In genomic region chr10:118342638-118343020, GRCh38 we compare ENCODE assay signal across 8 cellular contexts. TPM values are rescaled to one million over a fixed set of nuclear protein-coding genes. Genes with fewer than 3 reads are reported as not detected.
DNase-seq lines count a peak whose midpoint lies in the region; ATAC-seq and TF ChIP-seq lines count a peak whose summit lies in the region.

No MANE protein-coding gene starts in this region.

- ATAC-seq in HG03469 (IDR thresholded peaks at IDR 0.05; ENCODE audit: unreplicated experiment) = no peak

- peak overlapping the region; percentile 88 for H3K4me3 Mint-ChIP-seq in T-helper 1 cell treated with Interleukin-12 subunit alpha and Interleukin-12 subunit beta and Interleukin-4 antibody, amounts not matched to agents 30 μg/mL and 1 μg/mL, for 36 hours

- H3K27me3 ChIP-seq in HL-60 (ENCODE audit: insufficient read depth, poor library complexity, severe bottlenecking) (no peaks in the 10 kb centered on the region), brain microvascular endothelial cell (replicated peaks) (no peaks in the 10 kb centered on the region)

- H3K9me3 Mint-ChIP-seq in T-helper 1 cell treated with Interleukin-12 subunit alpha and Interleukin-12 subunit beta and Interleukin-4 antibody, amounts not matched to agents 30 μg/mL and 1 μg/mL, for 36 hours = no peaks in the 10 kb centered on the region

- no peak for TF ChIP-seq CTCF in HL-60 (IDR thresholded peaks at IDR 0.05; ENCODE audit: insufficient read depth, low read length)
- peak; percentile 18 for TF ChIP-seq CTCF in brain microvascular endothelial cell (IDR thresholded peaks at IDR 0.05; ENCODE audit: low read depth, low read length, missing control alignments)

- in situ Hi-C loops in brain microvascular endothelial cell (cut with HindIII; ENCODE audit: low pct_ligation_motif_present, low sequenced_read_pairs) = no loop called here

- peaks cover 5% of the 10 kb centered on the region for H3K36me3 Mint-ChIP-seq in T-helper 1 cell treated with Interleukin-12 subunit alpha and Interleukin-12 subunit beta and Interleukin-4 antibody, amounts not matched to agents 30 μg/mL and 1 μg/mL, for 36 hours (ENCODE audit: low read depth)

- H3K27ac ChIP-seq in HL-60 (replicated peaks) (peak overlapping the region; percentile 88), brain microvascular endothelial cell (peak overlapping the region; percentile 49), mesodermal cell (ENCODE audit: low read depth, low read length, severe bottlenecking) (peak overlapping the region; percentile 80)

- H3K4me3 ChIP-seq in HL-60 (replicated peaks; ENCODE audit: insufficient read depth, low read length) (peak overlapping the region; percentile 80), brain microvascular endothelial cell (ENCODE audit: low read depth, low read length) (peak overlapping the region; percentile 86), mesodermal cell (ENCODE audit: extremely low read depth, insufficient read depth, low read length, poor library complexity, severe bottlenecking) (peak overlapping the region; percentile 82)

- peak overlapping the region; percentile 80 for H3K27ac Mint-ChIP-seq in T-helper 1 cell treated with Interleukin-12 subunit alpha and Interleukin-12 subunit beta and Interleukin-4 antibody, amounts not matched to agents 30 μg/mL and 1 μg/mL, for 36 hours

- 44 to 57% methylated on average over 6 to 7 of the region's 7 CpGs for WGBS in mesodermal cell (ENCODE audit: insufficient coverage in 2 of 2), 2 experiments

- H3K36me3 ChIP-seq in brain microvascular endothelial cell (replicated peaks) (no peaks in the 10 kb centered on the region), mesodermal cell (ENCODE audit: control insufficient read depth, insufficient read depth, low read length) (peaks cover 13% of the 10 kb centered on the region)

- peaks cover 4% of the 10 kb centered on the region for H3K27me3 Mint-ChIP-seq in T-helper 1 cell treated with Interleukin-12 subunit alpha and Interleukin-12 subunit beta and Interleukin-4 antibody, amounts not matched to agents 30 μg/mL and 1 μg/mL, for 36 hours (ENCODE audit: low read depth)

- H3K9me3 ChIP-seq in mesodermal cell (ENCODE audit: control insufficient read depth, low read length) = no peaks in the 10 kb centered on the region

- peaks cover 5% of the 10 kb centered on the region for H3K4me1 ChIP-seq in mesodermal cell (ENCODE audit: control insufficient read depth, insufficient read depth, low read length, poor library complexity, severe bottlenecking)

- DNase-seq in T-helper 1 cell (no peak), HL-60 (ENCODE audit: low read depth in 1 of 2, low spot score in 1 of 2) (peak in 1 of 2 experiments; percentile 4), brain microvascular endothelial cell (no peak), SK-N-DZ (ENCODE audit: low spot score) (no peak)
- DNase-seq in activated CD8-positive, alpha-beta memory T cell treated with anti-CD3 and anti-CD28 coated beads, Interleukin-2, amount 50 U/mL, for 48 hours = no peak

- peaks cover 25% of the 10 kb centered on the region for H3K4me1 Mint-ChIP-seq in T-helper 1 cell treated with Interleukin-12 subunit alpha and Interleukin-12 subunit beta and Interleukin-4 antibody, amounts not matched to agents 30 μg/mL and 1 μg/mL, for 36 hours (ENCODE audit: low read depth)

RNA-seq across cellular contexts. Expression of gene FAM204A, which starts 0.5 kb away (rescaled TPM):
- polyA plus RNA-seq in mesodermal cell (2013, experiment 1 of 2) = 39.6 TPM
- 50.8 TPM for polyA plus RNA-seq in mesodermal cell (2013, experiment 2 of 2)
- 61.6 and 65.2 TPM in 2 replicates for polyA plus RNA-seq in SK-N-DZ (2014; cell fraction: cytosol; rRNA removed)
- polyA plus RNA-seq in SK-N-DZ (2014; cell fraction: nucleus; rRNA removed) = 17.6 and 23.0 TPM in 2 replicates
